ENCODE assay signal across 1 cellular context in the genomic region with DNA sequence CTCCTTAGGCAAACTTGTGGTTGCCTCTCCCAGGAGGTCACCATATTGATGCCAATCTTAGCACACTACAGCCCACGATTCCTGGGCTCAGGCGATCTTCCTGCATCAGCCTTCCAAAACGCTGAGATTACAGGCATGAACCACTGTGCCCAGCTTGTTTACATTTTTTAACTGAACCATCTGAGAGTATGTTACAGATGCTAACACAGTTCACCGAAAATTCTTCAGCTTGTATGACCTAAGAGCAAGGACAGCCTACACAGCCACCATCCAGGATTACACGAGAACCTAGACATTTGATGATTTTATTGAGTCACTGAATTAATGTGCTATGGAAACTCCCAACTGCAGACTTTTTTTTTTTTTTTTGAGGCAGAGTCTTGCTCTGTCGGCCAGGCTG.
TF ChIP-seq lines count a peak whose summit lies in the region.

No MANE protein-coding gene starts in this region.

TF ChIP-seq in GM23338, 12 proteins besides CTCF, POLR2A, EP300 and RAD21:
- no peak for TF ChIP-seq ZNF114 (CRISPR knock-in tag; IDR thresholded peaks at IDR 0.05)
- no peak for TF ChIP-seq CREB1 (CRISPR knock-in tag; IDR thresholded peaks at IDR 0.05; ENCODE audit: low read depth)
- TF ChIP-seq JUNB (IDR thresholded peaks at IDR 0.05; ENCODE audit: unreplicated experiment): no peak
- no peak for TF ChIP-seq REST (IDR thresholded peaks at IDR 0.05; ENCODE audit: unreplicated experiment)
- TF ChIP-seq ZNF331 (CRISPR knock-in tag; IDR thresholded peaks at IDR 0.05; ENCODE audit: low read depth): no peak
- no peak for TF ChIP-seq EZH2phosphoT487 (IDR thresholded peaks at IDR 0.05; ENCODE audit: unreplicated experiment)
- no peak for TF ChIP-seq ETS1 (IDR thresholded peaks at IDR 0.05)
- TF ChIP-seq NANOG (IDR thresholded peaks at IDR 0.05; ENCODE audit: borderline replicate concordance): no peak
- no peak for TF ChIP-seq EZH2 (IDR thresholded peaks at IDR 0.05; ENCODE audit: low read depth, unreplicated experiment)
- no peak for TF ChIP-seq STAT1 (IDR thresholded peaks at IDR 0.05; ENCODE audit: unreplicated experiment)
